Comparison of ENCODE assay signal across 8 cellular contexts in the genomic region with DNA sequence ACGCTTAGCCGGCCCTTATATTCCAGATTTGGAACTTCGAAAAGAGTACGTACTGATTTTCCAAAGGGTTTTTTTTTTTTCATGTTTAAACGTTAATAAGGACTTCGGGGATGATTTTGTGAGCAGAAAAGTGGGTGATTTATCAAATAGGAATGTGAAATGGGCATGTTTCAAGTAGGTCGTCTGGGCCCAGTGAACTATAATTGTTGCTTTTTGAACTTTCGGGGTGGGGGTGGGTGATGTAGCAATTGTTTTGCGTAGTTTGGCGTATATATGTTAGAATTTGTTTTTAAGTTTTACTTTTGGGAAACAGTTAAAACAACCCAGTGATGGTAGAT. TPM values are rescaled to one million over a fixed set of nuclear protein-coding genes. Genes with fewer than 3 reads are reported as not detected.
DNase-seq lines count a peak whose midpoint lies in the region; ATAC-seq and TF ChIP-seq lines count a peak whose summit lies in the region.

No MANE protein-coding gene starts in this region.

- peak overlapping the region; percentile 94 for H3K4me3 Mint-ChIP-seq in chondrocyte (ENCODE audit: unreplicated experiment)

- peak overlapping the region; percentile 99 for H3K9ac ChIP-seq in muscle layer of colon (ENCODE audit: low read length)

- peak overlapping the region; percentile 100 for H3K27ac ChIP-seq in muscle layer of colon (ENCODE audit: low read depth, low read length)

- ATAC-seq in HG03565 (IDR thresholded peaks at IDR 0.05; ENCODE audit: unreplicated experiment), result no peak

- H3K36me3 ChIP-seq in muscle layer of colon (ENCODE audit: insufficient read depth, low read length), result no peaks in the 10 kb centered on the region

- peak overlapping the region; percentile 94 to 100 for H3K4me3 ChIP-seq in muscle layer of colon (ENCODE audit: low read depth in 1 of 2, low read length in 2 of 2)

- TF ChIP-seq EP300 in Ishikawa (IDR thresholded peaks at IDR 0.05; ENCODE audit: borderline replicate concordance), result no peak

- H3K27me3 ChIP-seq in muscle layer of colon (ENCODE audit: control insufficient read depth in 1 of 2, insufficient read depth in 2 of 2, low read length in 2 of 2), result no peaks in the 10 kb centered on the region

- TF ChIP-seq CTCF in chondrocyte (IDR thresholded peaks at IDR 0.05), result no peak

- H3K9me3 ChIP-seq in muscle layer of colon (ENCODE audit: low read length), result no peaks in the 10 kb centered on the region

- H3K36me3 Mint-ChIP-seq in chondrocyte (ENCODE audit: low read depth), result peaks cover 6% of the 10 kb centered on the region

- peaks cover 73% of the 10 kb centered on the region for H3K4me1 Mint-ChIP-seq in chondrocyte (ENCODE audit: low read depth)

- peak overlapping the region; percentile 99 for H3K27ac Mint-ChIP-seq in chondrocyte (ENCODE audit: unreplicated experiment)

- in situ Hi-C loops in ACHN (cut with HindIII; ENCODE audit: low pct_ligation_motif_present, low pct_unique_long_range_greater_than_20kb, low sequenced_read_pairs), result no loop called here

- peaks cover 34% of the 10 kb centered on the region for H3K4me1 ChIP-seq in muscle layer of colon (ENCODE audit: insufficient read depth, low read length)

- no peaks in the 10 kb centered on the region for H3K9me3 Mint-ChIP-seq in chondrocyte (ENCODE audit: low read depth)

- H3K27me3 Mint-ChIP-seq in chondrocyte (ENCODE audit: low read depth), result no peaks in the 10 kb centered on the region

- no peak for TF ChIP-seq RAD21 in Ishikawa (IDR thresholded peaks at IDR 0.05; ENCODE audit: low read depth)

- peak; percentile 78 for DNase-seq in ACHN
- DNase-seq in chondrocyte (ENCODE audit: low spot score), result no peak
- DNase-seq in DMS153 (lab: John Stamatoyannopoulos, UW), result no peak
- DNase-seq in NCI-H2227 (lab: John Stamatoyannopoulos, UW; ENCODE audit: unreplicated experiment), result no peak
- no peak for DNase-seq in stimulated activated CD8-positive, alpha-beta memory T cell treated with anti-CD3 and anti-CD28 coated beads, Interleukin-4, amount 100 ng/mL, for 48 hours

TF ChIP-seq in Ishikawa, 13 proteins besides CTCF, POLR2A, EP300 and RAD21:
- TF ChIP-seq, protein P1, sequence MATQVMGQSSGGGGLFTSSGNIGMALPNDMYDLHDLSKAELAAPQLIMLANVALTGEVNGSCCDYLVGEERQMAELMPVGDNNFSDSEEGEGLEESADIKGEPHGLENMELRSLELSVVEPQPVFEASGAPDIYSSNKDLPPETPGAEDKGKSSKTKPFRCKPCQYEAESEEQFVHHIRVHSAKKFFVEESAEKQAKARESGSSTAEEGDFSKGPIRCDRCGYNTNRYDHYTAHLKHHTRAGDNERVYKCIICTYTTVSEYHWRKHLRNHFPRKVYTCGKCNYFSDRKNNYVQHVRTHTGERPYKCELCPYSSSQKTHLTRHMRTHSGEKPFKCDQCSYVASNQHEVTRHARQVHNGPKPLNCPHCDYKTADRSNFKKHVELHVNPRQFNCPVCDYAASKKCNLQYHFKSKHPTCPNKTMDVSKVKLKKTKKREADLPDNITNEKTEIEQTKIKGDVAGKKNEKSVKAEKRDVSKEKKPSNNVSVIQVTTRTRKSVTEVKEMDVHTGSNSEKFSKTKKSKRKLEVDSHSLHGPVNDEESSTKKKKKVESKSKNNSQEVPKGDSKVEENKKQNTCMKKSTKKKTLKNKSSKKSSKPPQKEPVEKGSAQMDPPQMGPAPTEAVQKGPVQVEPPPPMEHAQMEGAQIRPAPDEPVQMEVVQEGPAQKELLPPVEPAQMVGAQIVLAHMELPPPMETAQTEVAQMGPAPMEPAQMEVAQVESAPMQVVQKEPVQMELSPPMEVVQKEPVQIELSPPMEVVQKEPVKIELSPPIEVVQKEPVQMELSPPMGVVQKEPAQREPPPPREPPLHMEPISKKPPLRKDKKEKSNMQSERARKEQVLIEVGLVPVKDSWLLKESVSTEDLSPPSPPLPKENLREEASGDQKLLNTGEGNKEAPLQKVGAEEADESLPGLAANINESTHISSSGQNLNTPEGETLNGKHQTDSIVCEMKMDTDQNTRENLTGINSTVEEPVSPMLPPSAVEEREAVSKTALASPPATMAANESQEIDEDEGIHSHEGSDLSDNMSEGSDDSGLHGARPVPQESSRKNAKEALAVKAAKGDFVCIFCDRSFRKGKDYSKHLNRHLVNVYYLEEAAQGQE (IDR thresholded peaks at IDR 0.05; ENCODE audit: low read depth), result no peak
- TF ChIP-seq TAF1 (IDR thresholded peaks at IDR 0.05; ENCODE audit: low read depth), result no peak
- TF ChIP-seq, protein P2, sequence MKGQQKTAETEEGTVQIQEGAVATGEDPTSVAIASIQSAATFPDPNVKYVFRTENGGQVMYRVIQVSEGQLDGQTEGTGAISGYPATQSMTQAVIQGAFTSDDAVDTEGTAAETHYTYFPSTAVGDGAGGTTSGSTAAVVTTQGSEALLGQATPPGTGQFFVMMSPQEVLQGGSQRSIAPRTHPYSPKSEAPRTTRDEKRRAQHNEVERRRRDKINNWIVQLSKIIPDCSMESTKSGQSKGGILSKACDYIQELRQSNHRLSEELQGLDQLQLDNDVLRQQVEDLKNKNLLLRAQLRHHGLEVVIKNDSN (IDR thresholded peaks at IDR 0.05), result no peak
- peak; percentile 32; the same call in 1 of the 2 replicates for TF ChIP-seq FOXM1 (IDR thresholded peaks at IDR 0.05; ENCODE audit: borderline replicate concordance, low read depth)
- no peak for TF ChIP-seq ZBTB7A (IDR thresholded peaks at IDR 0.05; ENCODE audit: low read depth)
- no peak for TF ChIP-seq CREB1 (IDR thresholded peaks at IDR 0.05; ENCODE audit: low read depth)

RNA-seq across cellular contexts. Expression of a gene that starts 0.3 kb away (rescaled TPM):
- 6.7 to 8.8 TPM (median 8.5 TPM) in 3 replicates for total RNA-seq in chondrocyte

RNA-seq across cellular contexts. Expression of a gene that starts 1.2 kb away (rescaled TPM):
- total RNA-seq in chondrocyte, result 66.5 to 100 TPM (median 73.1 TPM) in 3 replicates
